Comparison of ENCODE assay signal across 1 cellular context in the genomic region with DNA sequence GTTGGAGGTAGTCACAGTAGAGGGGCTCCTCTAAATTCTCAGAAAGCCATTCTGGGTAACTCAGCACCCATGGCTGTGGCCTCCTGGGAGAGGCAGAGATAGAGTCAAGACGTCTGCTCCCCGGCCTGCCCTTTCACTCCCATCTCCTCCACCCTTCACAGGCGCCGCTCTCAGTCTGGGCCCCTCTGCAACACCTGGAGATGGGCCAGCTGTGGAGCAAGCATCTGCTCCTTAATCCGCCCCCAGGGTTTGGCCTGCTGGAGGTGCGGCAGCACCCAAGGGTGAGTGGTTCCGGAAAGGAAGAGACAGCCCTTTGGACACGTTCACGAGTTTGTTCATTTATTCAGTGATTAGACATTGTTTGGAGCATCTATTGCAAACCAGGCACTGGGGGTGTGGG.
TF ChIP-seq lines count a peak whose summit lies in the region.

No MANE protein-coding gene starts in this region.

TF ChIP-seq in GM23338, 12 proteins besides CTCF, POLR2A, EP300 and RAD21 (continued from another document):
- TF ChIP-seq, protein P1, sequence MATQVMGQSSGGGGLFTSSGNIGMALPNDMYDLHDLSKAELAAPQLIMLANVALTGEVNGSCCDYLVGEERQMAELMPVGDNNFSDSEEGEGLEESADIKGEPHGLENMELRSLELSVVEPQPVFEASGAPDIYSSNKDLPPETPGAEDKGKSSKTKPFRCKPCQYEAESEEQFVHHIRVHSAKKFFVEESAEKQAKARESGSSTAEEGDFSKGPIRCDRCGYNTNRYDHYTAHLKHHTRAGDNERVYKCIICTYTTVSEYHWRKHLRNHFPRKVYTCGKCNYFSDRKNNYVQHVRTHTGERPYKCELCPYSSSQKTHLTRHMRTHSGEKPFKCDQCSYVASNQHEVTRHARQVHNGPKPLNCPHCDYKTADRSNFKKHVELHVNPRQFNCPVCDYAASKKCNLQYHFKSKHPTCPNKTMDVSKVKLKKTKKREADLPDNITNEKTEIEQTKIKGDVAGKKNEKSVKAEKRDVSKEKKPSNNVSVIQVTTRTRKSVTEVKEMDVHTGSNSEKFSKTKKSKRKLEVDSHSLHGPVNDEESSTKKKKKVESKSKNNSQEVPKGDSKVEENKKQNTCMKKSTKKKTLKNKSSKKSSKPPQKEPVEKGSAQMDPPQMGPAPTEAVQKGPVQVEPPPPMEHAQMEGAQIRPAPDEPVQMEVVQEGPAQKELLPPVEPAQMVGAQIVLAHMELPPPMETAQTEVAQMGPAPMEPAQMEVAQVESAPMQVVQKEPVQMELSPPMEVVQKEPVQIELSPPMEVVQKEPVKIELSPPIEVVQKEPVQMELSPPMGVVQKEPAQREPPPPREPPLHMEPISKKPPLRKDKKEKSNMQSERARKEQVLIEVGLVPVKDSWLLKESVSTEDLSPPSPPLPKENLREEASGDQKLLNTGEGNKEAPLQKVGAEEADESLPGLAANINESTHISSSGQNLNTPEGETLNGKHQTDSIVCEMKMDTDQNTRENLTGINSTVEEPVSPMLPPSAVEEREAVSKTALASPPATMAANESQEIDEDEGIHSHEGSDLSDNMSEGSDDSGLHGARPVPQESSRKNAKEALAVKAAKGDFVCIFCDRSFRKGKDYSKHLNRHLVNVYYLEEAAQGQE (IDR thresholded peaks at IDR 0.05; ENCODE audit: unreplicated experiment): no peak
- no peak for TF ChIP-seq JUNB (IDR thresholded peaks at IDR 0.05; ENCODE audit: unreplicated experiment)
- TF ChIP-seq CREB1 (CRISPR knock-in tag; IDR thresholded peaks at IDR 0.05; ENCODE audit: low read depth): no peak
- TF ChIP-seq ZNF331 (CRISPR knock-in tag; IDR thresholded peaks at IDR 0.05; ENCODE audit: low read depth): no peak
- no peak for TF ChIP-seq STAT1 (IDR thresholded peaks at IDR 0.05; ENCODE audit: unreplicated experiment)
- no peak for TF ChIP-seq ETS1 (IDR thresholded peaks at IDR 0.05)
- no peak for TF ChIP-seq NANOG (IDR thresholded peaks at IDR 0.05; ENCODE audit: borderline replicate concordance)
TF ChIP-seq in GM23338: peak in this region for 0.
